In the genomic region with DNA sequence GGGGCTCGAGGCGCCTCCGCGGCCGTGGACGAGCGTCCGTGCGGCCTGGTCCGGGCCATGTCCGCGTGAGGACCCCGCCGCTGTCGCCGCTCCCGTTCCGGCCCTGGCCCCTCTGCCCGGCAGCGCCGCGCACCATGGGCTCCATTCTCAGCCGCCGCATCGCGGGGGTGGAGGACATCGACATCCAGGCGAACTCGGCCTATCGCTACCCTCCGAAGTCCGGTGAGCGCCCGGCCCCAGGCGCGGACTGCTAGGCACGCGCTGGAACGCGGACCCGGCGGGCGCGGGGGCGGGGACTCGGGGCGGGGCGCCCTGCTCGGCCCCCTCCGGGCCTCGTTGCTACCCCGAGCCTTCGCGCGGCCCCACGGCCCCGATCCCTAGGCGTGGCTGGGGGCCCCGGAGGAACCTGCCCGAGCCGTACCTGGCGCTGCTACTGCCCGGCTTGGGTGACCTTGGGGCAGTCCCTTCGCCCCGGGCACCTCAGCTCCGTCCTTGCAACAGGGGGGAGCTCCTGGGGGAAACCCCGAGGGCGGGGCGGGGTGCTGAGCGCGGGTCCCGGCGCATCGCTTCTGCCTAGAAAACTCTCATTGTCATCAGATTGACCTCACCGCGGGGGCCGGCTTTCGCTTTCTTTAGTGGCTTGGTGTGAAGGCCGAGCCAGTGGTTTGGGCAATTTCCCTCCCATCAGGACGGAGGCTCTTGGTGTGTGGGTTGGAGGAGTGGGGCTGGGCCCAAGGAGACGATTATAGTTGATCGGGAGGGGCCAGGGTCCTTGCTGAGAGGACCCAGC, we compare ENCODE assay signal across 1 cellular context.
TF ChIP-seq lines count a peak whose summit lies in the region.

No MANE protein-coding gene starts in this region.

TF ChIP-seq in HepG2, 621 proteins besides CTCF, POLR2A, EP300 and RAD21 (continued from another document and continues in another):
- TF ChIP-seq, protein P1, sequence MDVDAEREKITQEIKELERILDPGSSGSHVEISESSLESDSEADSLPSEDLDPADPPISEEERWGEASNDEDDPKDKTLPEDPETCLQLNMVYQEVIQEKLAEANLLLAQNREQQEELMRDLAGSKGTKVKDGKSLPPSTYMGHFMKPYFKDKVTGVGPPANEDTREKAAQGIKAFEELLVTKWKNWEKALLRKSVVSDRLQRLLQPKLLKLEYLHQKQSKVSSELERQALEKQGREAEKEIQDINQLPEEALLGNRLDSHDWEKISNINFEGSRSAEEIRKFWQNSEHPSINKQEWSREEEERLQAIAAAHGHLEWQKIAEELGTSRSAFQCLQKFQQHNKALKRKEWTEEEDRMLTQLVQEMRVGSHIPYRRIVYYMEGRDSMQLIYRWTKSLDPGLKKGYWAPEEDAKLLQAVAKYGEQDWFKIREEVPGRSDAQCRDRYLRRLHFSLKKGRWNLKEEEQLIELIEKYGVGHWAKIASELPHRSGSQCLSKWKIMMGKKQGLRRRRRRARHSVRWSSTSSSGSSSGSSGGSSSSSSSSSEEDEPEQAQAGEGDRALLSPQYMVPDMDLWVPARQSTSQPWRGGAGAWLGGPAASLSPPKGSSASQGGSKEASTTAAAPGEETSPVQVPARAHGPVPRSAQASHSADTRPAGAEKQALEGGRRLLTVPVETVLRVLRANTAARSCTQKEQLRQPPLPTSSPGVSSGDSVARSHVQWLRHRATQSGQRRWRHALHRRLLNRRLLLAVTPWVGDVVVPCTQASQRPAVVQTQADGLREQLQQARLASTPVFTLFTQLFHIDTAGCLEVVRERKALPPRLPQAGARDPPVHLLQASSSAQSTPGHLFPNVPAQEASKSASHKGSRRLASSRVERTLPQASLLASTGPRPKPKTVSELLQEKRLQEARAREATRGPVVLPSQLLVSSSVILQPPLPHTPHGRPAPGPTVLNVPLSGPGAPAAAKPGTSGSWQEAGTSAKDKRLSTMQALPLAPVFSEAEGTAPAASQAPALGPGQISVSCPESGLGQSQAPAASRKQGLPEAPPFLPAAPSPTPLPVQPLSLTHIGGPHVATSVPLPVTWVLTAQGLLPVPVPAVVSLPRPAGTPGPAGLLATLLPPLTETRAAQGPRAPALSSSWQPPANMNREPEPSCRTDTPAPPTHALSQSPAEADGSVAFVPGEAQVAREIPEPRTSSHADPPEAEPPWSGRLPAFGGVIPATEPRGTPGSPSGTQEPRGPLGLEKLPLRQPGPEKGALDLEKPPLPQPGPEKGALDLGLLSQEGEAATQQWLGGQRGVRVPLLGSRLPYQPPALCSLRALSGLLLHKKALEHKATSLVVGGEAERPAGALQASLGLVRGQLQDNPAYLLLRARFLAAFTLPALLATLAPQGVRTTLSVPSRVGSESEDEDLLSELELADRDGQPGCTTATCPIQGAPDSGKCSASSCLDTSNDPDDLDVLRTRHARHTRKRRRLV (CRISPR knock-in tag; IDR thresholded peaks at IDR 0.05) = no peak
- no peak for TF ChIP-seq ZSCAN29 (CRISPR knock-in tag; conservative IDR thresholded peaks at IDR 0.05)
- TF ChIP-seq, protein P2, sequence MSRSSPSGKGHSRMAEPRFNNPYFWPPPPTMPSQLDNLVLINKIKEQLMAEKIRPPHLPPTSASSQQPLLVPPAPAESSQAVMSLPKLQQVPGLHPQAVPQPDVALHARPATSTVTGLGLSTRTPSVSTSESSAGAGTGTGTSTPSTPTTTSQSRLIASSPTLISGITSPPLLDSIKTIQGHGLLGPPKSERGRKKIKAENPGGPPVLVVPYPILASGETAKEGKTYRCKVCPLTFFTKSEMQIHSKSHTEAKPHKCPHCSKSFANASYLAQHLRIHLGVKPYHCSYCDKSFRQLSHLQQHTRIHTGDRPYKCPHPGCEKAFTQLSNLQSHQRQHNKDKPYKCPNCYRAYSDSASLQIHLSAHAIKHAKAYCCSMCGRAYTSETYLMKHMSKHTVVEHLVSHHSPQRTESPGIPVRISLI (CRISPR knock-in tag; IDR thresholded peaks at IDR 0.05; ENCODE audit: borderline replicate concordance) = no peak
- TF ChIP-seq ZFP1 (CRISPR knock-in tag; IDR thresholded peaks at IDR 0.05) = no peak
- TF ChIP-seq ZNF251 (CRISPR knock-in tag; IDR thresholded peaks at IDR 0.05) = no peak
- peak; percentile 75; the same call in 1 of the 2 replicates for TF ChIP-seq MEIS2 (CRISPR knock-in tag; IDR thresholded peaks at IDR 0.05)
- no peak for TF ChIP-seq ZNF572 (CRISPR knock-in tag; IDR thresholded peaks at IDR 0.05)
- no peak for TF ChIP-seq TBL1XR1 (IDR thresholded peaks at IDR 0.05; ENCODE audit: borderline replicate concordance, low read length, partially characterized antibody)
- TF ChIP-seq MIXL1 (CRISPR knock-in tag; IDR thresholded peaks at IDR 0.05) = no peak
- no peak for TF ChIP-seq ZBTB8A (CRISPR knock-in tag; IDR thresholded peaks at IDR 0.05; ENCODE audit: borderline replicate concordance, low read depth)
- no peak for TF ChIP-seq ZBTB1 (CRISPR knock-in tag; IDR thresholded peaks at IDR 0.05; ENCODE audit: borderline replicate concordance)
- TF ChIP-seq CBFB (CRISPR knock-in tag; IDR thresholded peaks at IDR 0.05) = no peak
- TF ChIP-seq EHMT2 (IDR thresholded peaks at IDR 0.05; ENCODE audit: borderline replicate concordance, low read depth, low read length) = no peak
- no peak for TF ChIP-seq MYNN (CRISPR knock-in tag; IDR thresholded peaks at IDR 0.05; ENCODE audit: low read depth)
- no peak for TF ChIP-seq EED (CRISPR knock-in tag; IDR thresholded peaks at IDR 0.05)
- peak; percentile 58 for TF ChIP-seq MAX (IDR thresholded peaks at IDR 0.05)
- no peak for TF ChIP-seq KMT2B (CRISPR knock-in tag; IDR thresholded peaks at IDR 0.05)
- TF ChIP-seq ZMYM4 (CRISPR knock-in tag; IDR thresholded peaks at IDR 0.05) = no peak
- no peak for TF ChIP-seq XBP1 (CRISPR knock-in tag; IDR thresholded peaks at IDR 0.05)
- TF ChIP-seq, protein P3, sequence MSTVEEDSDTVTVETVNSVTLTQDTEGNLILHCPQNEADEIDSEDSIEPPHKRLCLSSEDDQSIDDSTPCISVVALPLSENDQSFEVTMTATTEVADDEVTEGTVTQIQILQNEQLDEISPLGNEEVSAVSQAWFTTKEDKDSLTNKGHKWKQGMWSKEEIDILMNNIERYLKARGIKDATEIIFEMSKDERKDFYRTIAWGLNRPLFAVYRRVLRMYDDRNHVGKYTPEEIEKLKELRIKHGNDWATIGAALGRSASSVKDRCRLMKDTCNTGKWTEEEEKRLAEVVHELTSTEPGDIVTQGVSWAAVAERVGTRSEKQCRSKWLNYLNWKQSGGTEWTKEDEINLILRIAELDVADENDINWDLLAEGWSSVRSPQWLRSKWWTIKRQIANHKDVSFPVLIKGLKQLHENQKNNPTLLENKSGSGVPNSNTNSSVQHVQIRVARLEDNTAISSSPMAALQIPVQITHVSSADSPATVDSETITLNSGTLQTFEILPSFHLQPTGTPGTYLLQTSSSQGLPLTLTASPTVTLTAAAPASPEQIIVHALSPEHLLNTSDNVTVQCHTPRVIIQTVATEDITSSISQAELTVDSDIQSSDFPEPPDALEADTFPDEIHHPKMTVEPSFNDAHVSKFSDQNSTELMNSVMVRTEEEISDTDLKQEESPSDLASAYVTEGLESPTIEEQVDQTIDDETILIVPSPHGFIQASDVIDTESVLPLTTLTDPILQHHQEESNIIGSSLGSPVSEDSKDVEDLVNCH (CRISPR knock-in tag; IDR thresholded peaks at IDR 0.05) = no peak
- TF ChIP-seq ZNF503 (CRISPR knock-in tag; IDR thresholded peaks at IDR 0.05) = no peak
- no peak for TF ChIP-seq ATM (IDR thresholded peaks at IDR 0.05; ENCODE audit: borderline replicate concordance)
- no peak for TF ChIP-seq MATR3 (CRISPR knock-in tag; IDR thresholded peaks at IDR 0.05)
- TF ChIP-seq ZNF230 (CRISPR knock-in tag; IDR thresholded peaks at IDR 0.05) = no peak
- TF ChIP-seq LRRFIP1 (CRISPR knock-in tag; conservative IDR thresholded peaks at IDR 0.05) = no peak
- TF ChIP-seq RBM22 (optimal IDR thresholded peaks at IDR 0.05; ENCODE audit: low read length) = no peak
- no peak for TF ChIP-seq ZNF644 (CRISPR knock-in tag; IDR thresholded peaks at IDR 0.05; ENCODE audit: low read depth)
- TF ChIP-seq, protein P4, sequence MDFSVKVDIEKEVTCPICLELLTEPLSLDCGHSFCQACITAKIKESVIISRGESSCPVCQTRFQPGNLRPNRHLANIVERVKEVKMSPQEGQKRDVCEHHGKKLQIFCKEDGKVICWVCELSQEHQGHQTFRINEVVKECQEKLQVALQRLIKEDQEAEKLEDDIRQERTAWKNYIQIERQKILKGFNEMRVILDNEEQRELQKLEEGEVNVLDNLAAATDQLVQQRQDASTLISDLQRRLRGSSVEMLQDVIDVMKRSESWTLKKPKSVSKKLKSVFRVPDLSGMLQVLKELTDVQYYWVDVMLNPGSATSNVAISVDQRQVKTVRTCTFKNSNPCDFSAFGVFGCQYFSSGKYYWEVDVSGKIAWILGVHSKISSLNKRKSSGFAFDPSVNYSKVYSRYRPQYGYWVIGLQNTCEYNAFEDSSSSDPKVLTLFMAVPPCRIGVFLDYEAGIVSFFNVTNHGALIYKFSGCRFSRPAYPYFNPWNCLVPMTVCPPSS (IDR thresholded peaks at IDR 0.05) = no peak
- TF ChIP-seq RERE (CRISPR knock-in tag; IDR thresholded peaks at IDR 0.05; ENCODE audit: low read depth) = peak; percentile 59; the same call in 1 of the 2 replicates
